Comparison of ENCODE assay signal across 1 cellular context in the genomic region with DNA sequence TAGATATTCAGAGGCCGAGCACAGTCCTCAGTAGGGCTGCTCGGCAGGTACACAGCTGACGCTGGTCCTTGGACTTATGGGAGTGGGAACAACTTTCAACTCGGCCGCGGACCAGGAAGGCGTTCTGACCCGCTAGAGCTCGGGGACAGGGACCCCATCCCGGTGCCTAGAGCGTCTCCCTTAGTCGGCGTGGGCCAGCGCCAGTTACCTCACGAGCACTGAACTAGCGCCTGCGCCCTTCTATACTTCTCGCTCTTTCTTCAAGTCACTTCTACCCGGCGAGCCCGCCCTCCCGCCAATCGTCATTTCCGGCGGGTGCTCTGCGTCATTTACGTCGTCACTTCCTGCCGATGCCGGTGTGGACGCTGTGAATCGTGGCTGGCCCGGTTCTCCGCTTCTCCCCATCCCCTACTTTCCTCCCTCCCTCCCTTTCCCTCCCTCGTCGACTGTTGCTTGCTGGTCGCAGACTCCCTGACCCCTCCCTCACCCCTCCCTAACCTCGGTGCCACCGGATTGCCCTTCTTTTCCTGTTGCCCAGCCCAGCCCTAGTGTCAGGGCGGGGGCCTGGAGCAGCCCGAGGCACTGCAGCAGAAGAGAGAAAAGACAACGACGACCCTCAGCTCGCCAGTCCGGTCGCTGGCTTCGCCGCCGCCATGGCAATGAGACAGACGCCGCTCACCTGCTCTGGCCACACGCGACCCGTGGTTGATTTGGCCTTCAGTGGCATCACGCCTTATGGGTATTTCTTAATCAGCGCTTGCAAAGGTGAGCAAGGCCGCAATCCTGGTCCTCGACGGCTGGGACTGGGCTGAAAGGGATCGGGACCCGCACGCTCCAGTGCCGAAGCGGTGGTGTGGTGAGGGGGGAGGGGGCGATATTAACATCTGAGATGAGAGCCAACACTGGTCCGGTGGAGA.
A peak's percentile ranks its signal among the peaks of the same experiment; 100 is the strongest.
TF ChIP-seq lines count a peak whose summit lies in the region.

Gene STRAP, plus strand, starts transcription at position 333 of the 917 bp plus-strand sequence. Its CDS starts 321 bp downstream, at position 654.

TF ChIP-seq in HepG2, 621 proteins besides CTCF, POLR2A, EP300 and RAD21 (continued from another document and continues in another):
- TF ChIP-seq ZNF768 (CRISPR knock-in tag; IDR thresholded peaks at IDR 0.05), result 0 out of 2 replicates have a peak, but pooled peaks have one; percentile 14
- TF ChIP-seq PATZ1 (CRISPR knock-in tag; IDR thresholded peaks at IDR 0.05), result no peak
- TF ChIP-seq AHDC1 (CRISPR knock-in tag; IDR thresholded peaks at IDR 0.05; ENCODE audit: borderline replicate concordance), result 0 out of 2 replicates have a peak, but pooled peaks have one; percentile 53
- TF ChIP-seq U2AF1 (optimal IDR thresholded peaks at IDR 0.05; ENCODE audit: low read depth, low read length), result peak; percentile 78
- TF ChIP-seq ZNF124 (CRISPR knock-in tag; IDR thresholded peaks at IDR 0.05), result no peak
- TF ChIP-seq ZKSCAN8 (CRISPR knock-in tag; IDR thresholded peaks at IDR 0.05; ENCODE audit: borderline replicate concordance), result 0 out of 2 replicates have a peak, but pooled peaks have one; percentile 30
- TF ChIP-seq SALL1 (CRISPR knock-in tag; IDR thresholded peaks at IDR 0.05), result peak; percentile 50; the same call in 1 of the 2 replicates
- peak; percentile 69 for TF ChIP-seq MED8 (CRISPR knock-in tag; IDR thresholded peaks at IDR 0.05; ENCODE audit: insufficient replicate concordance)
- no peak for TF ChIP-seq FLYWCH1 (CRISPR knock-in tag; IDR thresholded peaks at IDR 0.05)
- no peak for TF ChIP-seq ZNF550 (CRISPR knock-in tag; IDR thresholded peaks at IDR 0.05; ENCODE audit: borderline replicate concordance)
- TF ChIP-seq PHF8 (CRISPR knock-in tag; IDR thresholded peaks at IDR 0.05), result peak; percentile 90
- no peak; the same call in none of the 2 replicates for TF ChIP-seq ZNF800 (CRISPR knock-in tag; IDR thresholded peaks at IDR 0.05)
- peak; percentile 99 for TF ChIP-seq GABPB1 (CRISPR knock-in tag; IDR thresholded peaks at IDR 0.05)
- no peak for TF ChIP-seq ZFYVE20 (CRISPR knock-in tag; IDR thresholded peaks at IDR 0.05; ENCODE audit: borderline replicate concordance, low read depth)
- peak; percentile 92 for TF ChIP-seq ZNF878 (CRISPR knock-in tag; IDR thresholded peaks at IDR 0.05)
- TF ChIP-seq ZNF17 (CRISPR knock-in tag; IDR thresholded peaks at IDR 0.05), result peak; percentile 42; the same call in 1 of the 2 replicates
- TF ChIP-seq FOXJ3 (CRISPR knock-in tag; IDR thresholded peaks at IDR 0.05; ENCODE audit: borderline replicate concordance), result peak; percentile 65; the same call in 1 of the 2 replicates
- TF ChIP-seq NFE2L1 (CRISPR knock-in tag; IDR thresholded peaks at IDR 0.05; ENCODE audit: borderline replicate concordance), result no peak
- no peak for TF ChIP-seq KIAA2018 (CRISPR knock-in tag; IDR thresholded peaks at IDR 0.05; ENCODE audit: borderline replicate concordance)
- peak; percentile 23; the same call in 1 of the 2 replicates for TF ChIP-seq JUN (CRISPR knock-in tag; IDR thresholded peaks at IDR 0.05)
- no peak for TF ChIP-seq ZBTB33 (CRISPR knock-in tag; IDR thresholded peaks at IDR 0.05)
- TF ChIP-seq ZNF230 (CRISPR knock-in tag; IDR thresholded peaks at IDR 0.05), result peak; percentile 94
- 0 out of 2 replicates have a peak, but pooled peaks have one; percentile 12 for TF ChIP-seq NFIC (IDR thresholded peaks at IDR 0.05; ENCODE audit: low read length)
